ENCODE assay signal across 17 cellular contexts in the genomic region with DNA sequence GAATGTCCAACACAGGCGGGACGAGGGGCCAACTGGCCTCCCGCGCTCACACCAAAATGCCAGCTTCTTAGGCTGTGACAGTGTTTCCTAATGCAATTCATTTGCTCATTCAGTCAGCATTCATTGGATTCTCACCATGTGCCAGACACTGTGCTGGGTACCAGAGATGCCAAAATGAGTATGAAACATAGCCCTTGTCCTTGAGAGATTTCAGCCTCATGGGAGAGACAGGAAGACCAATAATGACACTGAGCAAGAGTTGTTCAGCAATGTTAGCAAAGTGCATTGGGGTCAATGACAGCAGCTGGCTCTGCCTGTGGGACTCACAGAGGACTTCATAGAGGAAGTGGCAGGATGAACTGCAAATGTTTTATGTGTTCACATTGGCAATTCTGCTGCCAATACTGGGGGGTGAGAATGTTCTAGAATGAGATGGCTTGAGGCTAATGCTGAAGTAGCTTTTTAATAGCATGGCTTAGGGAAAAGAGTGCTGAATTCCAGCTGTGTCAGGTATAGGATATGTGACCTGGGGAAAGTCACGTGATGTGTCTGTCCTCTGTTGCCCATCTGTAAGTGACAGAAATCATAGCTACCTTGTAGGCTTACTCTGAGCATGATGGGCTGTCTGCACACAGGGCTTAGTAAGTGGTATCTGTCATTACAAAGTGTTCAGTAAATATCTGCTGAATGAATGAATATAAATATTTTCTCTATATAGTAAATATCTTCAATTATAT. TPM values are rescaled to one million over a fixed set of nuclear protein-coding genes. Genes with fewer than 3 reads are reported as not detected.
"Had no signal": no experiment of that assay in that cellular context is flagged by ENCODE, and none has a peak within 500 bp of the region (broad histone marks: within the 10 kb centered on the region; RNA-seq: fewer than 3 reads in every experiment).

No MANE protein-coding gene starts in this region.

- H3K27ac ChIP-seq: colonic mucosa, gastroesophageal sphincter, psoas muscle, sigmoid colon, thoracic aorta had no signal

- H3K36me3 Mint-ChIP-seq: activated naive CD8-positive, alpha-beta T cell; naive thymus-derived CD8-positive, alpha-beta T cell had no signal

- H3K27ac Mint-ChIP-seq: activated naive CD8-positive, alpha-beta T cell; naive thymus-derived CD8-positive, alpha-beta T cell had no signal

- H3K4me3 Mint-ChIP-seq: activated naive CD8-positive, alpha-beta T cell; naive thymus-derived CD8-positive, alpha-beta T cell had no signal

- H3K27me3 Mint-ChIP-seq: activated naive CD8-positive, alpha-beta T cell; naive thymus-derived CD8-positive, alpha-beta T cell had no signal

- H3K4me3 ChIP-seq: colonic mucosa, gastroesophageal sphincter, lung, mucosa of descending colon, psoas muscle, sigmoid colon, thoracic aorta had no signal

- H3K4me1 ChIP-seq: colonic mucosa, gastroesophageal sphincter, psoas muscle, sigmoid colon had no signal

- H3K4me1 Mint-ChIP-seq: naive thymus-derived CD8-positive, alpha-beta T cell had no signal

- H3K27me3 ChIP-seq: colonic mucosa, gastroesophageal sphincter, sigmoid colon had no signal

- DNase-seq: activated CD4-positive, alpha-beta T cell treated with anti-CD3 and anti-CD28 coated beads for 1 hour; activated CD4-positive, alpha-beta T cell treated with anti-CD3 and anti-CD28 coated beads, Interleukin-2, amount 50 U/mL, for 48 hours; activated gamma-delta T cell; activated T-cell treated with anti-CD3 and anti-CD28 coated beads, Interleukin-2, amount 50 U/mL, for 48 hours; aorta; colonic mucosa; effector CD8-positive, alpha-beta T cell; mucosa of descending colon; naive thymus-derived CD8-positive, alpha-beta T cell; psoas muscle; sigmoid colon; stimulated activated CD4-positive, alpha-beta T cell treated with anti-CD3 and anti-CD28 coated beads, Interleukin-2, amount 100 ng/mL, for 48 hours; stimulated activated naive CD4-positive, alpha-beta T cell treated with Interleukin-2 at 50 U/mL for 16 hours had no signal

- H3K36me3 ChIP-seq: colonic mucosa, sigmoid colon, thoracic aorta had no signal

- H3K9me3 ChIP-seq: colonic mucosa, gastroesophageal sphincter, mucosa of descending colon, psoas muscle, sigmoid colon, thoracic aorta had no signal

RNA-seq across cellular contexts. Expression of gene KIF26B, which starts 58.3 kb away (rescaled TPM):
- polyA plus RNA-seq: naive thymus-derived CD8-positive, alpha-beta T cell had no signal
